24 cellular contexts compared by ENCODE assay signal in genomic region chr10:66505003-66505707, GRCh38.
DNase-seq lines count a peak whose midpoint lies in the region; ATAC-seq, FAIRE-seq and TF ChIP-seq lines count a peak whose summit lies in the region.
"Had no signal": no experiment of that assay in that cellular context is flagged by ENCODE, and none has a peak within 500 bp of the region (broad histone marks: within the 10 kb centered on the region; RNA-seq: fewer than 3 reads in every experiment).

No MANE protein-coding gene starts in this region.

- H3K9ac ChIP-seq in mammary epithelial cell (ENCODE audit: insufficient read depth, low read length) (no peak overlapping the region), keratinocyte (ENCODE audit: control insufficient read depth, extremely low read depth, insufficient read depth, low read length) (no peak overlapping the region)
- H3K9ac ChIP-seq: BLaER1 had no signal

- H3K4me3 ChIP-seq in mammary epithelial cell (replicated peaks in 1 of 3; ENCODE audit: insufficient read depth in 1 of 3, low read depth in 2 of 3, low read length in 3 of 3) (peak overlapping the region in 2 of 3 experiments; percentile 9 to 11), keratinocyte (ENCODE audit: control insufficient read depth in 2 of 3, extremely low read depth in 1 of 3, insufficient read depth in 2 of 3, low read depth in 1 of 3, low read length in 3 of 3) (no peak overlapping the region)
- H3K4me3 ChIP-seq: A549, BLaER1 had no signal

- no peaks in the 10 kb centered on the region for H3K9me1 ChIP-seq in keratinocyte (ENCODE audit: control insufficient read depth, extremely low read depth, insufficient read depth, low read length)

- H3K79me2 ChIP-seq in mammary epithelial cell (ENCODE audit: insufficient read depth, low read length) (no peaks in the 10 kb centered on the region), keratinocyte (ENCODE audit: control insufficient read depth, insufficient read depth, low read length) (no peaks in the 10 kb centered on the region)

- H3K36me3 ChIP-seq in mammary epithelial cell (ENCODE audit: insufficient read depth, low read length) (no peaks in the 10 kb centered on the region), keratinocyte (ENCODE audit: control insufficient read depth in 2 of 2, extremely low read depth in 1 of 2, insufficient read depth in 2 of 2, low read length in 2 of 2) (no peaks in the 10 kb centered on the region)
- H3K36me3 ChIP-seq: BLaER1 had no signal

- H3K27ac ChIP-seq in mammary epithelial cell (ENCODE audit: insufficient read depth, low read depth, low read length) (peak overlapping the region; percentile 68), keratinocyte (ENCODE audit: control insufficient read depth, insufficient read depth, low read length) (peak overlapping the region; percentile 76)
- H3K27ac ChIP-seq: A549, BLaER1 had no signal

- CTCF ChIA-PET in mammary epithelial cell (lab: Charles Lee; ENCODE audit: low non-redundant PET): no interaction called here

- intact Hi-C loops in mammary epithelial cell (cut with micrococcal nuclease): no loop called here

- no peak for ATAC-seq in HG03469 (IDR thresholded peaks at IDR 0.05; ENCODE audit: unreplicated experiment)
- ATAC-seq: A549, SK-N-SH treated with all-trans-retinoic acid at 6 μM for 48 hours had no signal

- H3K27me3 ChIP-seq in mammary epithelial cell (ENCODE audit: insufficient read depth, low read length): no peaks in the 10 kb centered on the region
- no peaks in the 10 kb centered on the region for H3K27me3 ChIP-seq in keratinocyte (ENCODE audit: control insufficient read depth, extremely low read depth, insufficient read depth, low read length)
- H3K27me3 ChIP-seq: BLaER1 had no signal

- FAIRE-seq in keratinocyte (lab: Jason Lieb, UNC) (peak; percentile 98), frontal cortex (lab: Jason Lieb, UNC) (no peak)
- FAIRE-seq: A549, H54, HTR-8/SVneo had no signal

- TF ChIP-seq CTCF in mammary epithelial cell (conservative IDR thresholded peaks at IDR 0.05 in 1 of 2, IDR thresholded peaks at IDR 0.05 in 1 of 2; ENCODE audit: extremely low read depth in 1 of 2, insufficient read depth in 1 of 2, low read depth in 1 of 2, low read length in 2 of 2) (no peak), keratinocyte (optimal IDR thresholded peaks at IDR 0.05 in 1 of 3, IDR thresholded peaks at IDR 0.05 in 1 of 3, conservative IDR thresholded peaks at IDR 0.05 in 1 of 3; ENCODE audit: extremely low read depth in 1 of 3, insufficient read depth in 2 of 3, low read length in 3 of 3) (no peak)

- WGBS in mammary epithelial cell (ENCODE audit: low coverage, missing lambda C conversion rate): 0% methylated on average over 2 of the region's 2 CpGs

- peak overlapping the region; percentile 56 for H2AFZ ChIP-seq in mammary epithelial cell (ENCODE audit: low read depth, low read length)
- H2AFZ ChIP-seq in keratinocyte (ENCODE audit: control insufficient read depth, low read length): peak overlapping the region; percentile 87

- H3K4me2 ChIP-seq in mammary epithelial cell (ENCODE audit: insufficient read depth, low read depth, low read length) (peak overlapping the region; percentile 68), keratinocyte (ENCODE audit: control insufficient read depth, extremely low read depth, insufficient read depth, low read depth, low read length) (peak overlapping the region; percentile 35)
- H3K4me2 ChIP-seq: A549, BLaER1 had no signal

- DNase-seq in ELR (ENCODE audit: low read depth): peak; percentile 40
- DNase-seq in NCI-H226: peak; percentile 3
- peak; percentile 78 for DNase-seq in mammary epithelial cell
- peak; percentile 66 for DNase-seq in keratinocyte (ENCODE audit: low read depth, low spot score)
- DNase-seq in GM19238 (ENCODE audit: insufficient read length, low spot score): no peak
- DNase-seq in frontal cortex (ENCODE audit: low spot score in 2 of 2): no peak
- DNase-seq in occipital lobe (lab: John Stamatoyannopoulos, UW): no peak
- DNase-seq: CD4-positive, alpha-beta memory T cell; DMS153; Karpas-422; MM.1S; NCI-H1092; NCI-H146; NCI-H2029 treated with DMSO at 0.1 percent for 48 hours; NCI-H2171; NCI-H446 treated with DMSO at 0.1 percent for 48 hours; NCI-H748 treated with DMSO at 0.1 percent for 48 hours; SIG-M5 had no signal

- H3K4me1 ChIP-seq in mammary epithelial cell (ENCODE audit: insufficient read depth, low read length): peaks cover 21% of the 10 kb centered on the region
- peaks cover 15% of the 10 kb centered on the region for H3K4me1 ChIP-seq in keratinocyte (ENCODE audit: control insufficient read depth, extremely low read depth, insufficient read depth, low read length)
- H3K4me1 ChIP-seq: A549, BLaER1 had no signal

- in situ Hi-C loops in mammary epithelial cell (cut with MboI; ENCODE audit: low sequenced_read_pairs in 2 of 2): no loop called here

- H3K9me3 ChIP-seq in mammary epithelial cell (replicated peaks; ENCODE audit: insufficient read depth, low read length) (no peaks in the 10 kb centered on the region), keratinocyte (ENCODE audit: control insufficient read depth, low read depth, low read length) (no peaks in the 10 kb centered on the region)
- H3K9me3 ChIP-seq: A549, BLaER1 had no signal

- dilution Hi-C loops in mammary epithelial cell (cut with HindIII; ENCODE audit: low sequenced_read_pairs): no loop called here
- dilution Hi-C loops in keratinocyte (cut with MboI; ENCODE audit: extremely low pct_ligation_motif_present, low sequenced_read_pairs): no loop called here

- H4K20me1 ChIP-seq in mammary epithelial cell (ENCODE audit: insufficient read depth, low read length) (no peaks in the 10 kb centered on the region), keratinocyte (ENCODE audit: control insufficient read depth, extremely low read depth, insufficient read depth, low read length) (no peaks in the 10 kb centered on the region)
- H4K20me1 ChIP-seq: BLaER1 had no signal

- BruUV-seq in mammary epithelial cell (replicated peaks; lab: Mats Ljungman, UMichigan): no TSS peak

Comparison
In these comparisons a context has a peak if more than half of its experiments do, and no peak if none do; other contexts are left out.
1. DNase-seq: peak in ELR (single experiment), NCI-H226 (single experiment), mammary epithelial cell (single experiment) and keratinocyte (single experiment); none in GM19238 (single experiment), frontal cortex (0 of 2) and occipital lobe (single experiment).
2. H3K4me3 ChIP-seq: peak in mammary epithelial cell (2 of 3); none in keratinocyte (0 of 3).